In genomic region chr3:117586161-117586560, GRCh38 we compare ENCODE assay signal across 17 cellular contexts.
DNase-seq lines count a peak whose midpoint lies in the region; TF ChIP-seq lines count a peak whose summit lies in the region.
"Had no signal": no experiment of that assay in that cellular context is flagged by ENCODE, and none has a peak within 500 bp of the region (broad histone marks: within the 10 kb centered on the region; RNA-seq: fewer than 3 reads in every experiment).

No MANE protein-coding gene starts in this region.

- H3K4me1 ChIP-seq in esophagus muscularis mucosa, result peaks cover 0 to 10% (median 0%) of the 10 kb centered on the region in 4 donors
- H3K4me1 ChIP-seq: A549, Peyer's patch, SJSA1 had no signal

- no peak for TF ChIP-seq CTCF in esophagus muscularis mucosa (IDR thresholded peaks at IDR 0.05)

- H3K9me3 ChIP-seq in esophagus muscularis mucosa, result no peaks in the 10 kb centered on the region
- H3K9me3 ChIP-seq: A549, Peyer's patch, SJSA1 had no signal

- DNase-seq in NCI-H2107 treated with DMSO at 0.1 percent for 48 hours (lab: John Stamatoyannopoulos, UW; ENCODE audit: unreplicated experiment), result peak; percentile 26
- no peak for DNase-seq in NCI-H2107 (lab: John Stamatoyannopoulos, UW)
- peak; percentile 52 for DNase-seq in NCI-H1105 (lab: John Stamatoyannopoulos, UW)
- peak; percentile 8 for DNase-seq in NCI-H345 treated with DMSO at 0.1 percent for 48 hours (lab: John Stamatoyannopoulos, UW; ENCODE audit: unreplicated experiment)
- no peak for DNase-seq in globus pallidus (ENCODE audit: low spot score)
- DNase-seq in esophagus muscularis mucosa (ENCODE audit: extremely low spot score), result no peak
- DNase-seq in activated CD8-positive, alpha-beta memory T cell treated with anti-CD3 and anti-CD28 coated beads, Interleukin-2, amount 50 U/mL, for 4 hours, result no peak
- DNase-seq: Calu3; CD4-positive, alpha-beta T cell; KBM-7; NCI-H146; NCI-H2081 treated with DMSO at 0.1 percent for 48 hours; NCI-H524; Peyer's patch; T-helper 2 cell had no signal

- no peak overlapping the region for H3K4me3 ChIP-seq in esophagus muscularis mucosa
- H3K4me3 ChIP-seq: A549, Peyer's patch, SJSA1 had no signal

- intact Hi-C loops in esophagus muscularis mucosa (cut with DNase I), result no loop called here

- no peak for TF ChIP-seq EP300 in esophagus muscularis mucosa (IDR thresholded peaks at IDR 0.05)

- H3K27ac ChIP-seq in esophagus muscularis mucosa (replicated peaks in 1 of 4), result no peak overlapping the region
- H3K27ac ChIP-seq: A549, Peyer's patch, SJSA1 had no signal

- no peaks in the 10 kb centered on the region for H3K27me3 ChIP-seq in esophagus muscularis mucosa
- H3K27me3 ChIP-seq: Peyer's patch, SJSA1 had no signal

- TF ChIP-seq POLR2A in esophagus muscularis mucosa (IDR thresholded peaks at IDR 0.05; ENCODE audit: low read depth), result no peak

- H3K36me3 ChIP-seq in esophagus muscularis mucosa, result no peaks in the 10 kb centered on the region
- H3K36me3 ChIP-seq: Peyer's patch, SJSA1 had no signal

Comparison
In these comparisons a context has a peak if more than half of its experiments do, and no peak if none do; other contexts are left out.
1. DNase-seq: peak in NCI-H2107 treated with DMSO at 0.1 percent for 48 hours (single experiment), NCI-H1105 (single experiment) and NCI-H345 treated with DMSO at 0.1 percent for 48 hours (single experiment); none in NCI-H2107 (single experiment), globus pallidus (single experiment), esophagus muscularis mucosa (single experiment) and activated CD8-positive, alpha-beta memory T cell treated with anti-CD3 and anti-CD28 coated beads, Interleukin-2, amount 50 U/mL, for 4 hours (single experiment).